In the genomic region with DNA sequence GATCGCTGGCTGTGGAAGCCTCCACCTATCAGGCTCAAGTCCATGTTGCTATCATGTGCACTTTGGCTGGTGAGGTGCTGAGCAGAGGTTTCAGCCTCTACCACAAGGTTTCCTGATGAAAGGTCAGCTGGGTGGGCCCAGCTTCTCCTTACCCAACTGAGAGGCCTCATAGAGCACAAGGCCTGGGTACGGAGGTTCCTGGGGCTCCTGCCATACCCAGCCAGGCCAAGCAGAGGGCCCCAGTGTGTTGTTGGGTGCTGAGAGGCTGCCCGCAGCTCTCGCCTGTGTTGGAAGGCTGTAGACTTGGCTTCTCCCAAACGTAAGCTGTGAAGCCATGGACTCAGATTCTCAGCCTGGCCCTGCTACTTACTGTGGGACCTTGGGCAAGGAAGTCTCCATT, we compare ENCODE assay signal across 10 cellular contexts. TPM values are rescaled to one million over a fixed set of nuclear protein-coding genes. Genes with fewer than 3 reads are reported as not detected.
DNase-seq lines count a peak whose midpoint lies in the region; ATAC-seq, FAIRE-seq and TF ChIP-seq lines count a peak whose summit lies in the region.
"Had no signal": no experiment of that assay in that cellular context is flagged by ENCODE, and none has a peak within 500 bp of the region (broad histone marks: within the 10 kb centered on the region; RNA-seq: fewer than 3 reads in every experiment).

No MANE protein-coding gene starts in this region.

- peak overlapping the region; percentile 83 for H3K9ac ChIP-seq in smooth muscle cell (ENCODE audit: low read depth)

- no peak for DNase-seq in GM12891 (ENCODE audit: insufficient read length, low spot score)
- DNase-seq in UCSD-AML1 (lab: John Stamatoyannopoulos, UW; ENCODE audit: unreplicated experiment): peak; percentile 60
- DNase-seq in left ventricle myocardium superior: peak; percentile 32
- no peak for DNase-seq in smooth muscle cell (lab: John Stamatoyannopoulos, UW; ENCODE audit: unreplicated experiment)
- no peak for DNase-seq in WERI-Rb-1
- DNase-seq in iPS-NIHi7 (ENCODE audit: extremely low spot score): no peak
- DNase-seq in SIG-M5 (lab: John Stamatoyannopoulos, UW): no peak

- H3K36me3 ChIP-seq in smooth muscle cell (ENCODE audit: low read depth): no peaks in the 10 kb centered on the region
- peaks cover 57% of the 10 kb centered on the region for H3K36me3 ChIP-seq in WERI-Rb-1

- TF ChIP-seq POLR2A in GM12891 (IDR thresholded peaks at IDR 0.05; ENCODE audit: low read depth, low read length): no peak

- H3K79me2 ChIP-seq in smooth muscle cell (ENCODE audit: low read depth): peaks cover 79% of the 10 kb centered on the region

- H4K20me1 ChIP-seq in smooth muscle cell (ENCODE audit: low read depth): no peaks in the 10 kb centered on the region

- no peak overlapping the region for H3K4me3 ChIP-seq in smooth muscle cell
- H3K4me3 ChIP-seq in WERI-Rb-1 (ENCODE audit: low read depth, low read length): no peak overlapping the region

- FAIRE-seq in GM12891 (lab: Jason Lieb, UNC): peak; percentile 57
- FAIRE-seq: colon had no signal

- H3K27me3 ChIP-seq in smooth muscle cell (ENCODE audit: low read depth) (no peaks in the 10 kb centered on the region), WERI-Rb-1 (ENCODE audit: insufficient read depth, low read depth, severe bottlenecking) (no peaks in the 10 kb centered on the region)

- H3K27ac ChIP-seq in smooth muscle cell (ENCODE audit: low read depth): peak overlapping the region; percentile 100
- no peak overlapping the region for H3K27ac ChIP-seq in WERI-Rb-1
- H3K27ac ChIP-seq: HL-60 had no signal

- peaks cover 32% of the 10 kb centered on the region for H3K4me1 ChIP-seq in smooth muscle cell (ENCODE audit: low read depth)

- H2AFZ ChIP-seq in smooth muscle cell (ENCODE audit: low read depth): no peak overlapping the region

- intact Hi-C loops in left ventricle myocardium superior (cut with micrococcal nuclease): loop anchor here (2.0 kb wide), 1 partner anchor 27 kb away; no protein-coding TSS in a partner anchor

- TF ChIP-seq CTCF in smooth muscle cell (IDR thresholded peaks at IDR 0.05; ENCODE audit: borderline replicate concordance, insufficient read depth, poor library complexity, severe bottlenecking) (no peak), WERI-Rb-1 (IDR thresholded peaks at IDR 0.05; ENCODE audit: low read depth, low read length) (no peak)

- H3K4me2 ChIP-seq in smooth muscle cell: peak overlapping the region; percentile 58

- no peaks in the 10 kb centered on the region for H3K9me3 ChIP-seq in smooth muscle cell (replicated peaks; ENCODE audit: low read depth)
- no peaks in the 10 kb centered on the region for H3K9me3 ChIP-seq in WERI-Rb-1 (ENCODE audit: severe bottlenecking)

- whole genome bisulfite sequencing in smooth muscle cell (ENCODE audit: low lambda C conversion rate): 74% methylated on average over 5 of the region's 5 CpGs

- ATAC-seq in left ventricle myocardium superior: peak; percentile 1
- ATAC-seq in HG02610 (IDR thresholded peaks at IDR 0.05; ENCODE audit: unreplicated experiment): no peak

- peaks cover 61% of the 10 kb centered on the region for H3F3A ChIP-seq in smooth muscle cell (ENCODE audit: low read depth)

TF ChIP-seq in GM12891, 5 proteins besides CTCF, POLR2A, EP300 and RAD21:
- no peak for TF ChIP-seq POLR2AphosphoS5 (IDR thresholded peaks at IDR 0.05; ENCODE audit: low read depth, low read length)
- no peak for TF ChIP-seq POU2F2 (IDR thresholded peaks at IDR 0.05; ENCODE audit: low read depth, low read length)
- no peak for TF ChIP-seq PAX5 (IDR thresholded peaks at IDR 0.05; ENCODE audit: insufficient read depth, low read length, severe bottlenecking)
- TF ChIP-seq TAF1 (IDR thresholded peaks at IDR 0.05; ENCODE audit: low read depth, low read length): no peak
- no peak for TF ChIP-seq SPI1 (IDR thresholded peaks at IDR 0.05; ENCODE audit: low read depth, low read length)
TF ChIP-seq in GM12891: peak in this region for 0.

RNA-seq across cellular contexts. Expression of a gene that starts 28.2 kb away (rescaled TPM):
- 122 TPM for polyA plus RNA-seq in GM12891 (2012; ENCODE audit: low read depth, missing spikeins)
- total RNA-seq in left ventricle myocardium superior (131 TPM), smooth muscle cell (311 TPM in 2 replicates)
- 53.8 and 60.4 TPM in 2 replicates for polyA plus RNA-seq in smooth muscle cell

RNA-seq across cellular contexts. Expression of a gene that starts 56.6 kb away (rescaled TPM):
- polyA plus RNA-seq in GM12891 (2012; ENCODE audit: low read depth, missing spikeins): 367 TPM
- 674 TPM for total RNA-seq in left ventricle myocardium superior
- 324 and 334 TPM in 2 replicates for total RNA-seq in smooth muscle cell
- polyA plus RNA-seq in smooth muscle cell: 178 and 181 TPM in 2 replicates

RNA-seq across cellular contexts. Expression of a gene that starts 57.9 kb away (rescaled TPM):
- 123 TPM for polyA plus RNA-seq in GM12891 (2012; ENCODE audit: low read depth, missing spikeins)
- 1.8 TPM for total RNA-seq in left ventricle myocardium superior
- total RNA-seq in smooth muscle cell: 0.22 and 2.1 TPM in 2 replicates
- 0.91 TPM in 1 of 2 replicates, not detected in the other for polyA plus RNA-seq in smooth muscle cell

Comparison
In these comparisons a context has a peak if more than half of its experiments do, and no peak if none do; other contexts are left out.
1. DNase-seq: peak in UCSD-AML1 (single experiment) and left ventricle myocardium superior (single experiment); none in GM12891 (single experiment), smooth muscle cell (single experiment), WERI-Rb-1 (single experiment), iPS-NIHi7 (single experiment) and SIG-M5 (single experiment).